3 cellular contexts compared by ENCODE assay signal in the genomic region with DNA sequence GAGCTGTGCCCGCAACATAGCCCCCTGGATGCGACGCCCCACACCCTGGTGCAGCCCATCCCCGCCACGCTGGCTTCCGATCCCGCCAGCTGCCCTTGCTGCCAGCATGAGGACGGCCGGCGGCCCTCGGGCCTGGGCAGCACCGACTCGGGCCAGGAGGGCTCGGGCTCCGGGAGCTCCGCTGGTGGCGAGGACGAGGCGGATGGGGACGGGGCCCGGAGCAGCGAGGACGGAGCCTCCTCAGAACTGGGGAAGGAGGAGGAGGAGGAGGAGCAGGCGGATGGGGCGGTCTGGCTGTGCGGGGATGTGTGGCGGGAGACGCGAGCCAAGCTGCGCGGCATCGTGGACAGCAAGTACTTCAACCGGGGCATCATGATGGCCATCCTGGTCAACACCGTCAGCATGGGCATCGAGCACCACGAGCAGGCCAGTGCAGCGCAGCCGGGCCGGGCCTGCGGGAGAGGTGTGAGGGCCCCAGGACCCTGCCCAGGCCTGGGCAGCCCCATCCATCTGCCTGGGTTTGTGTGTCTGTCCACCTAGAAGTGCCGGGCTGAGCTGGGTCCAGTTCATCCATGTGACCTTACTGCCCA.
"Had no signal": no experiment of that assay in that cellular context is flagged by ENCODE, and none has a peak within 500 bp of the region (broad histone marks: within the 10 kb centered on the region; RNA-seq: fewer than 3 reads in every experiment).

No MANE protein-coding gene starts in this region.

- ATAC-seq: GM12878 had no signal

- DNase-seq: GDM1, GF-D8 had no signal

- H3K4me3 ChIP-seq: GM12878 had no signal
